8 cellular contexts compared by ENCODE assay signal in the genomic region with DNA sequence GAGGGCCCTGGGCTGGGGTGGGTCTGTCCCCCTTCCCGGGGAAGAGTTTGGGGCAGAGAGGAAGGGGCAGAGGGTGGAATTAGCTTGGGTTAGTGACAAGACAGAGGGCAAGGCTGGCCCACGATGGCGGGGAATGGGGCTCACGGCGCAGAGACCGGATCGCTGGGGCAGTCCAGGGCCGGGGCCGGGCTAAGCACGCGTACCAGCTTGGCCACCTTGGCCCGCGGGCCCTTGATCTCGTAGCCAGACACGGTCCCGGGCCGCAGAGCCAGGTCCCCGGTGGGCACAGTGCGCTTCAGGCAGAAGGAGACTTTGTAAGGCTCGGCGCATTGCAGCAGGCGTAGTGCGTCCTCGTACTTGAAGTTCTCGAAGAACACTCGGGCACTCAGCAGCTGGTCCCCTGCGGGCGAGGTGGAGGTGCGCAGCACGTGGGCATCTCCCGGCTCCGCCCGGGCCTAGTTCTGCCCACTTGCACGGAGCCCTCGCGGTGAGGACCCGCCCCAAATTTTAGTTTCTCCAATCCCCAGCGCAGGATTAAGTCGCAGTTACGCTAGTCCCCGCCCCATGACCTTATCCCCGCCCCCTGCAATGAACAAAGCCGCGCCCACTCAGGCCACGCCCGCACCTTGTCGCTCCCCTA. TPM values are rescaled to one million over a fixed set of nuclear protein-coding genes. Genes with fewer than 3 reads are reported as not detected.
DNase-seq lines count a peak whose midpoint lies in the region; ATAC-seq lines count a peak whose summit lies in the region.

No MANE protein-coding gene starts in this region.

- H3K27ac Mint-ChIP-seq in activated T-helper 17 cell treated with anti-CD3 and anti-CD28 coated beads, Interleukin-2, amount 50 U/mL, for 72 hours: peak overlapping the region; percentile 14

- peaks cover 15% of the 10 kb centered on the region for H3K4me1 Mint-ChIP-seq in activated T-helper 17 cell treated with anti-CD3 and anti-CD28 coated beads, Interleukin-2, amount 50 U/mL, for 72 hours

- no peaks in the 10 kb centered on the region for H3K9me3 Mint-ChIP-seq in activated T-helper 17 cell treated with anti-CD3 and anti-CD28 coated beads, Interleukin-2, amount 50 U/mL, for 72 hours

- DNase-seq in NCI-H748 (lab: John Stamatoyannopoulos, UW; ENCODE audit: unreplicated experiment) (peak; percentile 62), NCI-H748 treated with DMSO at 0.1 percent for 48 hours (lab: John Stamatoyannopoulos, UW) (no peak), islet precursor cell (peak; percentile 80), HK-2 (ENCODE audit: unreplicated experiment) (no peak), NCI-H1436 treated with DMSO at 0.1 percent for 48 hours (lab: John Stamatoyannopoulos, UW) (no peak), NCI-H446 (lab: John Stamatoyannopoulos, UW) (no peak)
- peak; percentile 30 for DNase-seq in stimulated activated CD8-positive, alpha-beta memory T cell treated with anti-CD3 and anti-CD28 coated beads, Interleukin-7, amount 100 ng/mL, for 24 hours (ENCODE audit: low read depth)

- H3K27me3 Mint-ChIP-seq in activated T-helper 17 cell treated with anti-CD3 and anti-CD28 coated beads, Interleukin-2, amount 50 U/mL, for 72 hours: no peaks in the 10 kb centered on the region

- peak; percentile 66 for ATAC-seq in activated T-helper 17 cell treated with anti-CD3 and anti-CD28 coated beads, Interleukin-2, amount 50 U/mL, for 72 hours (replicated peaks)

- H3K36me3 Mint-ChIP-seq in activated T-helper 17 cell treated with anti-CD3 and anti-CD28 coated beads, Interleukin-2, amount 50 U/mL, for 72 hours (ENCODE audit: low read depth): no peaks in the 10 kb centered on the region

- peak overlapping the region; percentile 22 for H3K4me3 Mint-ChIP-seq in activated T-helper 17 cell treated with anti-CD3 and anti-CD28 coated beads, Interleukin-2, amount 50 U/mL, for 72 hours

RNA-seq across cellular contexts. Expression of a gene that starts 8.6 kb away (rescaled TPM):
- total RNA-seq in activated T-helper 17 cell treated with anti-CD3 and anti-CD28 coated beads, Interleukin-2, amount 50 U/mL, for 72 hours: not detected

RNA-seq across cellular contexts. Expression of a gene that starts 14.6 kb away (rescaled TPM):
- 1 to 10 TPM in 1 of 2 donors, under 1 TPM in 1; 0.82 to 1.3 TPM for total RNA-seq in activated T-helper 17 cell treated with anti-CD3 and anti-CD28 coated beads, Interleukin-2, amount 50 U/mL, for 72 hours

RNA-seq across cellular contexts. Expression of a gene that starts 27.3 kb away (rescaled TPM):
- 10 to 100 TPM; 14.3 to 34.4 TPM for total RNA-seq in activated T-helper 17 cell treated with anti-CD3 and anti-CD28 coated beads, Interleukin-2, amount 50 U/mL, for 72 hours

RNA-seq across cellular contexts. Expression of a gene that starts 45.6 kb away (rescaled TPM):
- 10 to 100 TPM; 14.3 to 23.9 TPM for total RNA-seq in activated T-helper 17 cell treated with anti-CD3 and anti-CD28 coated beads, Interleukin-2, amount 50 U/mL, for 72 hours

RNA-seq across cellular contexts. Expression of a gene that starts 50.0 kb away (rescaled TPM):
- 10 to 100 TPM; 59.7 to 78.3 TPM for total RNA-seq in activated T-helper 17 cell treated with anti-CD3 and anti-CD28 coated beads, Interleukin-2, amount 50 U/mL, for 72 hours

Comparison
In these comparisons a context has a peak if more than half of its experiments do, and no peak if none do; other contexts are left out.
1. DNase-seq: peak in NCI-H748 (single experiment), islet precursor cell (single experiment) and stimulated activated CD8-positive, alpha-beta memory T cell treated with anti-CD3 and anti-CD28 coated beads, Interleukin-7, amount 100 ng/mL, for 24 hours (single experiment); none in NCI-H748 treated with DMSO at 0.1 percent for 48 hours (single experiment), HK-2 (single experiment), NCI-H1436 treated with DMSO at 0.1 percent for 48 hours (single experiment) and NCI-H446 (0 of 2).